8 cellular contexts compared by ENCODE assay signal in genomic region chr11:73931039-73931645, GRCh38. TPM values are rescaled to one million over a fixed set of nuclear protein-coding genes. Genes with fewer than 3 reads are reported as not detected.
DNase-seq lines count a peak whose midpoint lies in the region; ATAC-seq and TF ChIP-seq lines count a peak whose summit lies in the region.

No MANE protein-coding gene starts in this region.

- DNase-seq in EH (ENCODE audit: low read depth) (peak; percentile 76), OCI-LY7 (ENCODE audit: low spot score) (peak; percentile 74), ecto neural progenitor cell (ENCODE audit: low spot score) (peak; percentile 57), mucosa of descending colon (peak in 1 of 3 donors; percentile 10), activated gamma-delta T cell treated with Interleukin-2 at 50 U/mL for 16 hours (no peak), cortex of kidney (lab: John Stamatoyannopoulos, UW) (no peak)

- H3K36me3 ChIP-seq in OCI-LY7 (ENCODE audit: insufficient read depth, low read length), result peaks cover 46% of the 10 kb centered on the region
- H3K36me3 ChIP-seq in mucosa of descending colon (ENCODE audit: low read depth), result no peaks in the 10 kb centered on the region

- peak; percentile 80 for TF ChIP-seq CTCF in OCI-LY7 (conservative IDR thresholded peaks at IDR 0.05; ENCODE audit: low read length)
- TF ChIP-seq CTCF in mucosa of descending colon (IDR thresholded peaks at IDR 0.05), result no peak

- TF ChIP-seq EP300 in Ishikawa (IDR thresholded peaks at IDR 0.05; ENCODE audit: borderline replicate concordance), result no peak

- H3K4me2 ChIP-seq in OCI-LY7 (ENCODE audit: low read length), result no peak overlapping the region

- H2AFZ ChIP-seq in OCI-LY7 (ENCODE audit: low read length), result no peak overlapping the region

- CTCF ChIA-PET in OCI-LY7 (lab: Charles Lee; ENCODE audit: unreplicated experiment), result no interaction called here

- H3K4me1 ChIP-seq in OCI-LY7 (ENCODE audit: insufficient read depth, low read length, poor library complexity, severe bottlenecking) (no peaks in the 10 kb centered on the region), mucosa of descending colon (ENCODE audit: low read depth) (peaks cover 7% of the 10 kb centered on the region)

- H3K79me2 ChIP-seq in OCI-LY7 (ENCODE audit: insufficient read depth, low read depth, low read length), result no peaks in the 10 kb centered on the region

- H3K4me3 ChIP-seq in OCI-LY7 (ENCODE audit: low read depth, low read length, poor library complexity, severe bottlenecking), result no peak overlapping the region
- H3K4me3 ChIP-seq in mucosa of descending colon, result no peak overlapping the region

- no peaks in the 10 kb centered on the region for H4K20me1 ChIP-seq in OCI-LY7 (ENCODE audit: insufficient read depth, low read length)

- H3K9me2 ChIP-seq in OCI-LY7 (ENCODE audit: insufficient read depth, low read length), result no peaks in the 10 kb centered on the region

- POLR2A ChIA-PET in OCI-LY7 (lab: Charles Lee), result no interaction called here

- ATAC-seq in mucosa of descending colon, result peak; percentile 82
- ATAC-seq in GM18873 (IDR thresholded peaks at IDR 0.05; ENCODE audit: low FRiP score, unreplicated experiment), result no peak

- no TSS peak for BruUV-seq in OCI-LY7 (replicated peaks; lab: Mats Ljungman, UMichigan)

- intact Hi-C loops in OCI-LY7 (cut with micrococcal nuclease; ENCODE audit: unreplicated experiment) (loop anchor here (5.0 kb wide), 1 partner anchor 304 kb away; no protein-coding TSS in a partner anchor), mucosa of descending colon (cut with DNase I, micrococcal nuclease) (no loop called here)

- H3K9me3 ChIP-seq in OCI-LY7 (ENCODE audit: low read length) (no peaks in the 10 kb centered on the region), mucosa of descending colon (no peaks in the 10 kb centered on the region)

- H3K27ac ChIP-seq in OCI-LY7 (ENCODE audit: low read depth, low read length, poor library complexity, severe bottlenecking), result no peak overlapping the region

- peak; percentile 80 for TF ChIP-seq RAD21 in Ishikawa (IDR thresholded peaks at IDR 0.05; ENCODE audit: low read depth)

TF ChIP-seq in Ishikawa, 13 proteins besides CTCF, POLR2A, EP300 and RAD21:
- TF ChIP-seq TCF12 (IDR thresholded peaks at IDR 0.05; ENCODE audit: low read depth) (no peak), TEAD4 (IDR thresholded peaks at IDR 0.05) (no peak), REST (IDR thresholded peaks at IDR 0.05; ENCODE audit: low read depth) (no peak)

RNA-seq across cellular contexts. Expression of gene DNAJB13, which starts 19.7 kb away (rescaled TPM):
- not detected in 2 replicates for total RNA-seq in OCI-LY7 (2014; rRNA removed; shearing (Covaris generic))
- total RNA-seq in OCI-LY7 (2022) (0.29 and 0.81 TPM in 2 replicates), mucosa of descending colon (not detected)

RNA-seq across cellular contexts. Expression of gene UCP2, which starts 51.5 kb away (rescaled TPM):
- 82.7 and 145 TPM in 2 replicates for total RNA-seq in OCI-LY7 (2014; rRNA removed; shearing (Covaris generic))
- total RNA-seq in OCI-LY7 (2022), result 358 and 389 TPM in 2 replicates
- total RNA-seq in mucosa of descending colon, result 10 to 100 TPM; 36.4 to 61.3 (median 39.9) TPM

RNA-seq across cellular contexts. Expression of gene PAAF1, which starts 54.3 kb away (rescaled TPM):
- total RNA-seq in OCI-LY7 (2014; rRNA removed; shearing (Covaris generic)), result 11.2 and 12.3 TPM in 2 replicates
- total RNA-seq in OCI-LY7 (2022), result 35.0 and 35.5 TPM in 2 replicates
- total RNA-seq in mucosa of descending colon, result 10 to 100 TPM; 13.8 to 19.7 (median 14.8) TPM

RNA-seq across cellular contexts. Expression of gene COA4, which starts 54.5 kb away (rescaled TPM):
- 153 and 171 TPM in 2 replicates for total RNA-seq in OCI-LY7 (2014; rRNA removed; shearing (Covaris generic))
- total RNA-seq in OCI-LY7 (2022) (95.4 and 104 TPM in 2 replicates), mucosa of descending colon (10 to 100 TPM; 55.7 to 76.3 (median 61.0) TPM)

Comparison
In these comparisons a context has a peak if more than half of its experiments do, and no peak if none do; other contexts are left out.
1. DNase-seq: peak in EH (single experiment), OCI-LY7 (single experiment) and ecto neural progenitor cell (single experiment); none in activated gamma-delta T cell treated with Interleukin-2 at 50 U/mL for 16 hours (single experiment) and cortex of kidney (single experiment).